Comparison of ENCODE assay signal across 23 cellular contexts in the genomic region with DNA sequence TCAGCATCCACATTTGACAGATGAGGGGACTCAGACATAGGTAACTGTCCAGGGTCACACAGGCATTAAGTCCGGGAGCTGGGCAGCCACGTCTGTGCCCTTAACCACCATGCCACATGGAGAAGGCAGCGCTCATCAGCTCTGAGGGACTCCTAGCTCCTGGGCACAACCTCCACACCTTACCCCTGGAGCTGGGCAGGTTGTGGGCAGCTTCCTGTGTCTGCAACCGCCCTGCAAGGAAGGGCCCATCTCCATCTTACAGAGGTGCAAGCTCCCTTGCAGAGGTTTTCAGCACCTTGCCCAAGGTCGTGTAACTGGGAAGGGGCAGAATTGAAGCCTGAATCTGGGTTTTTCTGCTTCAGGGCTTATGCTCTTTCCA. TPM values are rescaled to one million over a fixed set of nuclear protein-coding genes. Genes with fewer than 3 reads are reported as not detected.
A peak's percentile ranks its signal among the peaks of the same experiment; 100 is the strongest.
DNase-seq lines count a peak whose midpoint lies in the region; ATAC-seq, FAIRE-seq and TF ChIP-seq lines count a peak whose summit lies in the region.
"Had no signal": no experiment of that assay in that cellular context is flagged by ENCODE, and none has a peak within 500 bp of the region (broad histone marks: within the 10 kb centered on the region; RNA-seq: fewer than 3 reads in every experiment).

No MANE protein-coding gene starts in this region.

- no peak for ATAC-seq in stimulated activated memory B cell treated with anti-CD40 and anti-IgM and Interleukin-4, amounts not matched to agents 10 μg/mL and 1 μg/mL and 100 μg/mL, for 72 hours
- ATAC-seq in GM21576 (IDR thresholded peaks at IDR 0.05; ENCODE audit: unreplicated experiment), result no peak
- ATAC-seq: gastroesophageal sphincter had no signal

- H4K20me1 ChIP-seq in H1 (replicated peaks in 1 of 2; ENCODE audit: control insufficient read depth in 1 of 2, insufficient read depth in 2 of 2, low read length in 2 of 2), result peaks cover 0 to 3% of the 10 kb centered on the region in 2 experiments

- CTCF ChIA-PET in H1 (lab: Charles Lee; ENCODE audit: partially characterized antibody), result interaction anchor here (0.8 to 4.6 kb wide), 15 partner anchors 9 to 200 kb away, joined by 3 to 25 read pairs (median 4); no protein-coding TSS in a partner anchor
- CTCF ChIA-PET in GM10248 (lab: Yijun Ruan, JAX), result interaction anchor here (0.8 to 3.8 kb wide), 16 partner anchors 8 to 1002 kb away, joined by 3 to 17 read pairs (median 4); a partner anchor contains a TSS

- H2BK120ac ChIP-seq in H1 (replicated peaks; ENCODE audit: low read depth, low read length) (no peak overlapping the region), trophoblast cell (ENCODE audit: insufficient read depth, low read length, poor library complexity) (no peak overlapping the region)

- POLR2A ChIA-PET in H1 (lab: Charles Lee; ENCODE audit: partially characterized antibody) (interaction anchor here (0.8 to 3.2 kb wide), 4 partner anchors 12 to 66 kb away, joined by 3 to 16 read pairs (median 6); no protein-coding TSS in a partner anchor), GM10248 (lab: Yijun Ruan, JAX) (interaction anchor here (1.3 kb wide), 1 partner anchor 74 kb away, joined by 4 read pairs; no protein-coding TSS in a partner anchor)

- H2AK5ac ChIP-seq in H1 (ENCODE audit: low read depth, low read length), result no peak overlapping the region
- no peak overlapping the region for H2AK5ac ChIP-seq in trophoblast cell (ENCODE audit: low read length)

- no peak overlapping the region for H3K4ac ChIP-seq in H1 (replicated peaks; ENCODE audit: insufficient read length, low read depth, low read length)
- no peak overlapping the region for H3K4ac ChIP-seq in trophoblast cell (ENCODE audit: low read depth, low read length)

- no peak overlapping the region for H3K27ac ChIP-seq in left ventricle myocardium inferior (replicated peaks)
- peak overlapping the region; percentile 37 for H3K27ac ChIP-seq in VCaP
- no peak overlapping the region for H3K27ac ChIP-seq in H1 (ENCODE audit: low read depth, low read length)
- H3K27ac ChIP-seq in trophoblast cell (ENCODE audit: low read depth, low read length), result no peak overlapping the region
- H3K27ac ChIP-seq: gastroesophageal sphincter, KMS-11, PC-9, SJSA1, tibial artery had no signal

- H3K79me2 ChIP-seq in H1 (ENCODE audit: control insufficient read depth in 1 of 2, insufficient read depth in 2 of 2, low read length in 2 of 2), result no peaks in the 10 kb centered on the region
- H3K79me2 ChIP-seq in trophoblast cell (ENCODE audit: control insufficient read depth, insufficient read depth, low read length, poor library complexity), result no peaks in the 10 kb centered on the region

- H3K56ac ChIP-seq in H1 (replicated peaks; ENCODE audit: insufficient read length, low read depth, low read length), result no peak overlapping the region

- WGBS in H1 (ENCODE audit: extremely low coverage in 1 of 2, insufficient coverage in 1 of 2, insufficient read length in 1 of 2, insufficient replicate concordance in 2 of 2, low coverage in 1 of 2, low lambda C conversion rate in 2 of 2, missing lambda C conversion rate in 1 of 2), 2 experiments, result 83% methylated on average over 5 of the region's 5 CpGs; no CpG with 5 or more reads in 1 of the 2 experiments
- no CpG with 5 or more reads among the region's 5 CpGs for WGBS in trophoblast cell (ENCODE audit: extremely low coverage, insufficient coverage, insufficient read length)

- no peak overlapping the region for H4K8ac ChIP-seq in H1 (ENCODE audit: extremely low read depth, insufficient read depth, low read length)
- H4K8ac ChIP-seq in trophoblast cell (ENCODE audit: low read depth, low read length), result no peak overlapping the region

- no peak overlapping the region for H3K9ac ChIP-seq in H1 (replicated peaks in 1 of 4; ENCODE audit: extremely low read depth in 1 of 4, low read depth in 3 of 4, low read length in 3 of 4)
- H3K9ac ChIP-seq in trophoblast cell (ENCODE audit: low read length), result no peak overlapping the region
- H3K9ac ChIP-seq: KMS-11 had no signal

- H3K79me1 ChIP-seq in H1 (ENCODE audit: low read depth, low read length) (no peaks in the 10 kb centered on the region), trophoblast cell (ENCODE audit: low read length) (no peaks in the 10 kb centered on the region)

- no peak for TF ChIP-seq POLR2A in H1 (IDR thresholded peaks at IDR 0.05; ENCODE audit: control extremely low read depth in 1 of 2, low read depth in 2 of 2, low read length in 2 of 2)

- H2BK5ac ChIP-seq in H1 (ENCODE audit: low read depth, low read length) (no peak overlapping the region), trophoblast cell (ENCODE audit: low read depth, low read length, poor library complexity) (no peak overlapping the region)

- no peak for FAIRE-seq in H1 (lab: Jason Lieb, UNC)
- FAIRE-seq: GM12892 had no signal

- H3K4me2 ChIP-seq in H1 (ENCODE audit: insufficient read depth in 1 of 2, low read depth in 2 of 2, low read length in 2 of 2) (peak overlapping the region in 1 of 2 experiments; percentile 38; a peak in 2 of 4 replicates), trophoblast cell (ENCODE audit: low read length) (no peak overlapping the region)
- H3K4me2 ChIP-seq: KMS-11, PC-9 had no signal

- peak overlapping the region; percentile 86 for H3K27ac Mint-ChIP-seq in stimulated activated memory B cell treated with anti-CD40 and anti-IgM and Interleukin-4, amounts not matched to agents 10 μg/mL and 1 μg/mL and 100 μg/mL, for 72 hours
- H3K27ac Mint-ChIP-seq: T-helper 2 cell treated with Interferon-gamma antibody and Interleukin-4, amounts not matched to agents 5 μg/mL and 100 μg/mL, for 36 hours had no signal

- no peak overlapping the region for H4K12ac ChIP-seq in trophoblast cell (ENCODE audit: low read depth, low read length)

- H3K4me3 Mint-ChIP-seq in stimulated activated memory B cell treated with anti-CD40 and anti-IgM and Interleukin-4, amounts not matched to agents 10 μg/mL and 1 μg/mL and 100 μg/mL, for 72 hours, result no peak overlapping the region
- H3K4me3 Mint-ChIP-seq: T-helper 2 cell treated with Interferon-gamma antibody and Interleukin-4, amounts not matched to agents 5 μg/mL and 100 μg/mL, for 36 hours had no signal

- H3K18ac ChIP-seq in H1 (ENCODE audit: extremely low read depth, low read length), result no peak overlapping the region
- no peak overlapping the region for H3K18ac ChIP-seq in trophoblast cell (ENCODE audit: low read length)

- H3K23ac ChIP-seq in H1 (ENCODE audit: insufficient read length) (no peak overlapping the region), trophoblast cell (ENCODE audit: low read length) (no peak overlapping the region)

- no peak overlapping the region for H2BK12ac ChIP-seq in H1 (ENCODE audit: low read depth, low read length)
- no peak overlapping the region for H2BK12ac ChIP-seq in trophoblast cell (ENCODE audit: low read length)

- H3K36me3 ChIP-seq in left ventricle myocardium inferior (no peaks in the 10 kb centered on the region), H1 (ENCODE audit: control insufficient read depth in 2 of 4, insufficient read depth in 4 of 4, low read length in 3 of 4) (no peaks in the 10 kb centered on the region), trophoblast cell (ENCODE audit: control insufficient read depth in 1 of 2, insufficient read depth in 2 of 2, low read length in 2 of 2) (no peaks in the 10 kb centered on the region)
- H3K36me3 ChIP-seq: SJSA1 had no signal

- H3K4me3 ChIP-seq in left ventricle myocardium inferior, result no peak overlapping the region
- H3K4me3 ChIP-seq in H1 (ENCODE audit: extremely low read depth in 1 of 4, insufficient read depth in 2 of 4, low read depth in 3 of 4, low read length in 4 of 4), result no peak overlapping the region
- no peak overlapping the region for H3K4me3 ChIP-seq in trophoblast cell (ENCODE audit: low read depth, low read length)
- H3K4me3 ChIP-seq: gastroesophageal sphincter, PC-9, SJSA1, tibial artery had no signal

- H3K23me2 ChIP-seq in H1 (ENCODE audit: low read depth, low read length), result no peaks in the 10 kb centered on the region

- no peaks in the 10 kb centered on the region for H3K9me3 Mint-ChIP-seq in stimulated activated memory B cell treated with anti-CD40 and anti-IgM and Interleukin-4, amounts not matched to agents 10 μg/mL and 1 μg/mL and 100 μg/mL, for 72 hours
- H3K9me3 Mint-ChIP-seq: naive B cell; T-helper 2 cell treated with Interferon-gamma antibody and Interleukin-4, amounts not matched to agents 5 μg/mL and 100 μg/mL, for 36 hours had no signal

- no peak overlapping the region for H2AFZ ChIP-seq in H1 (ENCODE audit: low read length)
- no peak overlapping the region for H2AFZ ChIP-seq in trophoblast cell (ENCODE audit: insufficient read depth, low read length, poor library complexity)
- H2AFZ ChIP-seq: PC-9 had no signal

- TF ChIP-seq EP300 in H1 (IDR thresholded peaks at IDR 0.05; ENCODE audit: borderline replicate concordance in 1 of 2, low read depth in 2 of 2, low read length in 2 of 2), result no peak

- H4K5ac ChIP-seq in H1 (ENCODE audit: insufficient read length, low read depth, low read length), result no peak overlapping the region

- H3K27me3 Mint-ChIP-seq in stimulated activated memory B cell treated with anti-CD40 and anti-IgM and Interleukin-4, amounts not matched to agents 10 μg/mL and 1 μg/mL and 100 μg/mL, for 72 hours, result no peaks in the 10 kb centered on the region
- H3K27me3 Mint-ChIP-seq: naive B cell had no signal

- no peak overlapping the region for H4K91ac ChIP-seq in H1 (replicated peaks; ENCODE audit: insufficient read length, low read length)
- H4K91ac ChIP-seq in trophoblast cell (ENCODE audit: low read depth, low read length), result no peak overlapping the region

- TF ChIP-seq RAD21 in H1 (IDR thresholded peaks at IDR 0.05 in 1 of 2, conservative IDR thresholded peaks at IDR 0.05 in 1 of 2; ENCODE audit: low read depth in 2 of 2, low read length in 2 of 2), result no peak

- DNase-seq in cardiac septum (ENCODE audit: low spot score), result peak; percentile 41
- DNase-seq in left ventricle myocardium inferior, result no peak
- no peak for DNase-seq in H1 (ENCODE audit: low read depth in 1 of 2, low spot score in 2 of 2)
- no peak for DNase-seq in trophoblast cell
- DNase-seq in GM10248 (ENCODE audit: extremely low spot score), result no peak
- DNase-seq: ACHN; activated CD4-positive, CD25-positive, alpha-beta regulatory T cell; activated naive CD4-positive, alpha-beta T cell; central memory CD4-positive, alpha-beta T cell; erythroblast; mammary epithelial cell; naive B cell; NCI-H2227 treated with DMSO at 0.1 percent for 48 hours; PC-9 had no signal

- H3K4me1 Mint-ChIP-seq in stimulated activated memory B cell treated with anti-CD40 and anti-IgM and Interleukin-4, amounts not matched to agents 10 μg/mL and 1 μg/mL and 100 μg/mL, for 72 hours, result peaks cover 82% of the 10 kb centered on the region

- TF ChIP-seq CTCF in left ventricle myocardium inferior (IDR thresholded peaks at IDR 0.05; ENCODE audit: borderline replicate concordance) (no peak), VCaP (conservative IDR thresholded peaks at IDR 0.05) (no peak), H1 (IDR thresholded peaks at IDR 0.05; ENCODE audit: control extremely low read depth in 1 of 3, insufficient read depth in 1 of 3, low read depth in 1 of 3, low read length in 3 of 3) (no peak), GM10248 (IDR thresholded peaks at IDR 0.05; ENCODE audit: control extremely low read depth, extremely low read depth, low read depth, missing control alignments) (no peak)

- H3K36me3 Mint-ChIP-seq in stimulated activated memory B cell treated with anti-CD40 and anti-IgM and Interleukin-4, amounts not matched to agents 10 μg/mL and 1 μg/mL and 100 μg/mL, for 72 hours, result peaks cover 29% of the 10 kb centered on the region
- H3K36me3 Mint-ChIP-seq: naive B cell had no signal

- H3K27me3 ChIP-seq in left ventricle myocardium inferior (ENCODE audit: low read depth), result no peaks in the 10 kb centered on the region
- peaks cover 0 to 2% (median 0%) of the 10 kb centered on the region in 4 experiments; a peak in 1 of 7 replicates for H3K27me3 ChIP-seq in H1 (replicated peaks in 1 of 4; ENCODE audit: control insufficient read depth in 3 of 4, extremely low read depth in 1 of 4, insufficient read depth in 3 of 4, low read length in 3 of 4)
- H3K27me3 ChIP-seq in trophoblast cell (ENCODE audit: insufficient read depth, low read length), result no peaks in the 10 kb centered on the region
- H3K27me3 ChIP-seq: gastroesophageal sphincter, SJSA1, tibial artery had no signal

- no peak overlapping the region for H2BK20ac ChIP-seq in H1 (ENCODE audit: low read length)

- H2BK15ac ChIP-seq in H1 (ENCODE audit: low read length), result peak overlapping the region; percentile 10

- H3K4me1 ChIP-seq in left ventricle myocardium inferior (peaks cover 47% of the 10 kb centered on the region), H1 (replicated peaks in 1 of 4; ENCODE audit: control insufficient read depth in 3 of 4, insufficient read depth in 4 of 4, low read length in 3 of 4) (peaks cover 12 to 28% (median 18%) of the 10 kb centered on the region in 4 experiments), trophoblast cell (ENCODE audit: control insufficient read depth in 1 of 2, insufficient read depth in 2 of 2, low read length in 2 of 2) (peaks cover 0 to 3% of the 10 kb centered on the region in 2 experiments)
- H3K4me1 ChIP-seq: SJSA1 had no signal

- intact Hi-C loops in cardiac septum (cut with DNase I), result no loop called here
- intact Hi-C loops in left ventricle myocardium inferior (cut with micrococcal nuclease), result no loop called here

- no peak overlapping the region for H3K14ac ChIP-seq in H1 (ENCODE audit: insufficient read length)
- no peak overlapping the region for H3K14ac ChIP-seq in trophoblast cell (ENCODE audit: low read length)

- H3K9me3 ChIP-seq in left ventricle myocardium inferior (replicated peaks), result no peaks in the 10 kb centered on the region
- H3K9me3 ChIP-seq in H1 (ENCODE audit: insufficient read depth in 2 of 2, low read depth in 1 of 2, low read length in 1 of 2), result no peaks in the 10 kb centered on the region
- H3K9me3 ChIP-seq in trophoblast cell (ENCODE audit: insufficient read depth, low read depth, low read length), result no peaks in the 10 kb centered on the region
- H3K9me3 ChIP-seq: gastroesophageal sphincter, SJSA1, tibial artery had no signal

RNA-seq across cellular contexts. Expression of a gene that starts 7.9 kb away (rescaled TPM):
- total RNA-seq in cardiac septum, result 28.0 TPM
- total RNA-seq in left ventricle myocardium inferior, result 28.1 TPM
- 11.0 TPM in 2 replicates for total RNA-seq in H1 (2021; fragmentation: NEBNext Ultra II Directional; extraction: Animal tissue kit (Norgen Biotek cat#: 25700))
- polyA plus RNA-seq in H1 (2011; rRNA removed), result 20.6 and 26.5 TPM in 2 replicates
- polyA plus RNA-seq in H1 (2011; cell fraction: cytosol; rRNA removed), result 28.8 TPM
- polyA plus RNA-seq in H1 (2011; cell fraction: nucleus; rRNA removed), result 13.9 TPM
- 15.0 to 25.7 TPM (median 18.5 TPM) in 4 replicates for polyA plus RNA-seq in H1 (2012, experiment 1 of 2)
- polyA plus RNA-seq in H1 (2012, experiment 2 of 2), result 41.9 TPM
- polyA plus RNA-seq in H1 (2013, experiment 1 of 2), result 30.8 TPM
- polyA plus RNA-seq in H1 (2013, experiment 2 of 2), result 29.4 TPM
- 4.4 and 4.8 TPM in 2 replicates for polyA minus RNA-seq in H1 (2011; rRNA and poly(A)+ RNA removed)
- not detected for polyA minus RNA-seq in H1 (2011; cell fraction: cytosol; rRNA and poly(A)+ RNA removed)
- 4.6 TPM for polyA minus RNA-seq in H1 (2011; cell fraction: nucleus; rRNA and poly(A)+ RNA removed)
- polyA plus RNA-seq in trophoblast cell (2013), result 81.3 and 88.4 TPM in 2 replicates

RNA-seq across cellular contexts. Expression of a gene that starts 58.8 kb away (rescaled TPM):
- total RNA-seq in cardiac septum, result 30.4 TPM
- total RNA-seq in left ventricle myocardium inferior, result 34.4 TPM
- total RNA-seq in H1 (2021; fragmentation: NEBNext Ultra II Directional; extraction: Animal tissue kit (Norgen Biotek cat#: 25700)), result 33.1 and 34.3 TPM in 2 replicates
- 15.2 and 16.8 TPM in 2 replicates for polyA plus RNA-seq in H1 (2011; rRNA removed)
- 24.2 TPM for polyA plus RNA-seq in H1 (2011; cell fraction: cytosol; rRNA removed)
- 54.7 TPM for polyA plus RNA-seq in H1 (2011; cell fraction: nucleus; rRNA removed)
- 30.4 to 36.2 TPM (median 33.2 TPM) in 4 replicates for polyA plus RNA-seq in H1 (2012, experiment 1 of 2)
- 16.5 TPM for polyA plus RNA-seq in H1 (2012, experiment 2 of 2)
- 24.0 TPM for polyA plus RNA-seq in H1 (2013, experiment 1 of 2)
- 23.4 TPM for polyA plus RNA-seq in H1 (2013, experiment 2 of 2)
- polyA minus RNA-seq in H1 (2011; rRNA and poly(A)+ RNA removed), result 20.4 and 21.6 TPM in 2 replicates
- polyA minus RNA-seq in H1 (2011; cell fraction: cytosol; rRNA and poly(A)+ RNA removed), result 12.1 TPM
- 25.3 TPM for polyA minus RNA-seq in H1 (2011; cell fraction: nucleus; rRNA and poly(A)+ RNA removed)
- 14.2 and 14.9 TPM in 2 replicates for polyA plus RNA-seq in trophoblast cell (2013)
